20 cellular contexts compared by ENCODE assay signal in genomic region chr22:24483966-24484545, GRCh38. TPM values are rescaled to one million over a fixed set of nuclear protein-coding genes. Genes with fewer than 3 reads are reported as not detected.
DNase-seq lines count a peak whose midpoint lies in the region; ATAC-seq, FAIRE-seq and TF ChIP-seq lines count a peak whose summit lies in the region.
"Had no signal": no experiment of that assay in that cellular context is flagged by ENCODE, and none has a peak within 500 bp of the region (broad histone marks: within the 10 kb centered on the region; RNA-seq: fewer than 3 reads in every experiment).

No MANE protein-coding gene starts in this region.

- H3K27me3 Mint-ChIP-seq in activated T-cell treated with anti-CD3 and anti-CD28 coated beads, Interleukin-2, amount 50 U/mL, for 24 hours, result no peaks in the 10 kb centered on the region
- peaks cover 9% of the 10 kb centered on the region for H3K27me3 Mint-ChIP-seq in activated T-cell treated with anti-CD3 and anti-CD28 coated beads, Interleukin-2, amount 50 U/mL, for 72 hours (ENCODE audit: low read depth)

- no peak for FAIRE-seq in urothelium cell line (lab: Jason Lieb, UNC)
- FAIRE-seq: GM12878, GM18507 had no signal

- peaks cover 28% of the 10 kb centered on the region for H3K4me1 ChIP-seq in adipocyte (ENCODE audit: control insufficient read depth, insufficient read depth, low read length)
- peaks cover 0 to 4% of the 10 kb centered on the region in 2 donors for H3K4me1 ChIP-seq in breast epithelium

- H3K4me3 Mint-ChIP-seq in activated T-cell treated with anti-CD3 and anti-CD28 coated beads, Interleukin-2, amount 50 U/mL, for 24 hours, result no peak overlapping the region
- no peak overlapping the region for H3K4me3 Mint-ChIP-seq in activated T-cell treated with anti-CD3 and anti-CD28 coated beads, Interleukin-2, amount 50 U/mL, for 72 hours

- intact Hi-C loops in breast epithelium (cut with DNase I; ENCODE audit: low total_unique reads), result no loop called here

- H3K9me3 Mint-ChIP-seq in activated T-cell treated with anti-CD3 and anti-CD28 coated beads, Interleukin-2, amount 50 U/mL, for 24 hours, result no peaks in the 10 kb centered on the region
- H3K9me3 Mint-ChIP-seq in activated T-cell treated with anti-CD3 and anti-CD28 coated beads, Interleukin-2, amount 50 U/mL, for 72 hours, result no peaks in the 10 kb centered on the region

- H3K9ac ChIP-seq in adipocyte (ENCODE audit: low read length), result no peak overlapping the region

- H3K4me3 ChIP-seq in adipocyte (ENCODE audit: low read length) (no peak overlapping the region), fibroblast of the aortic adventitia (ENCODE audit: low read depth, low read length) (no peak overlapping the region), breast epithelium (no peak overlapping the region)
- H3K4me3 ChIP-seq: GM12878 had no signal

- ATAC-seq in activated T-cell treated with anti-CD3 and anti-CD28 coated beads, Interleukin-2, amount 50 U/mL, for 72 hours (replicated peaks in 1 of 2), result no peak
- ATAC-seq in GM21367 (IDR thresholded peaks at IDR 0.05; ENCODE audit: unreplicated experiment) (no peak), HG03135 (IDR thresholded peaks at IDR 0.05; ENCODE audit: unreplicated experiment) (no peak)
- ATAC-seq: GM12878, Right ventricle myocardium inferior had no signal

- DNase-seq in activated T-cell treated with anti-CD3 and anti-CD28 coated beads, Interleukin-2, amount 50 U/mL, for 24 hours, result no peak
- no peak for DNase-seq in activated T-cell treated with anti-CD3 and anti-CD28 coated beads, Interleukin-2, amount 50 U/mL, for 72 hours
- peak; percentile 33 for DNase-seq in adipocyte (ENCODE audit: low read depth)
- peak; percentile 64 for DNase-seq in fibroblast of the aortic adventitia (ENCODE audit: low read depth)
- DNase-seq in urothelium cell line (ENCODE audit: low spot score), result peak; percentile 31
- DNase-seq in breast epithelium (ENCODE audit: low spot score in 2 of 2), result no peak
- DNase-seq: 8988T, DMS53, HCEC 1CT, MV-4-11, NCI-H1417 treated with DMSO at 0.1 percent for 48 hours, NCI-H2029 treated with DMSO at 0.1 percent for 48 hours, NCI-H526 treated with DMSO at 0.1 percent for 48 hours had no signal

- H3K9me3 ChIP-seq in adipocyte (ENCODE audit: control insufficient read depth, low read length), result no peaks in the 10 kb centered on the region
- no peaks in the 10 kb centered on the region for H3K9me3 ChIP-seq in breast epithelium

- no peak for TF ChIP-seq POLR2A in breast epithelium (IDR thresholded peaks at IDR 0.05)

- H3K27me3 ChIP-seq in adipocyte (replicated peaks; ENCODE audit: control insufficient read depth, insufficient read depth, low read length) (no peaks in the 10 kb centered on the region), breast epithelium (no peaks in the 10 kb centered on the region)

- peak overlapping the region; percentile 8 for H3K27ac Mint-ChIP-seq in activated T-cell treated with anti-CD3 and anti-CD28 coated beads, Interleukin-2, amount 50 U/mL, for 24 hours
- no peak overlapping the region for H3K27ac Mint-ChIP-seq in activated T-cell treated with anti-CD3 and anti-CD28 coated beads, Interleukin-2, amount 50 U/mL, for 72 hours

- no peak for TF ChIP-seq CTCF in fibroblast of the aortic adventitia (IDR thresholded peaks at IDR 0.05; ENCODE audit: insufficient read depth, low read length)
- no peak for TF ChIP-seq CTCF in breast epithelium (IDR thresholded peaks at IDR 0.05)

- H3K4me1 Mint-ChIP-seq in activated T-cell treated with anti-CD3 and anti-CD28 coated beads, Interleukin-2, amount 50 U/mL, for 24 hours (ENCODE audit: low read depth), result peaks cover 30% of the 10 kb centered on the region
- H3K4me1 Mint-ChIP-seq in activated T-cell treated with anti-CD3 and anti-CD28 coated beads, Interleukin-2, amount 50 U/mL, for 72 hours (ENCODE audit: low read depth), result peaks cover 36% of the 10 kb centered on the region

- no peaks in the 10 kb centered on the region for H3K36me3 Mint-ChIP-seq in activated T-cell treated with anti-CD3 and anti-CD28 coated beads, Interleukin-2, amount 50 U/mL, for 24 hours (ENCODE audit: low read depth)
- no peaks in the 10 kb centered on the region for H3K36me3 Mint-ChIP-seq in activated T-cell treated with anti-CD3 and anti-CD28 coated beads, Interleukin-2, amount 50 U/mL, for 72 hours (ENCODE audit: insufficient read depth in 2 of 2)

- H3K36me3 ChIP-seq in adipocyte (ENCODE audit: control insufficient read depth, insufficient read depth, low read length, severe bottlenecking), result no peaks in the 10 kb centered on the region
- H3K36me3 ChIP-seq in breast epithelium, result no peaks in the 10 kb centered on the region

- no peak overlapping the region for H3K27ac ChIP-seq in breast epithelium
- H3K27ac ChIP-seq: C4-2B had no signal

RNA-seq across cellular contexts. Expression of gene UPB1, which starts 11.1 kb away (rescaled TPM):
- total RNA-seq in activated T-cell treated with anti-CD3 and anti-CD28 coated beads, Interleukin-2, amount 50 U/mL, for 72 hours, result 1 to 10 TPM in 1 of 2 donors, under 1 TPM in 1; 0.26 to 1.2 TPM
- total RNA-seq in fibroblast of the aortic adventitia (ENCODE audit: low replicate concordance) (0.90 TPM in 1 of 2 replicates, not detected in the other), breast epithelium (under 1 TPM; 0.16 to 0.44 (median 0.33) TPM)
- total RNA-seq: HT-29 had no signal

RNA-seq across cellular contexts. Expression of gene ADORA2A, which starts 56.7 kb away (rescaled TPM):
- total RNA-seq in activated T-cell treated with anti-CD3 and anti-CD28 coated beads, Interleukin-2, amount 50 U/mL, for 72 hours, result 10 to 100 TPM; 34.6 to 41.2 TPM
- total RNA-seq in fibroblast of the aortic adventitia (ENCODE audit: low replicate concordance) (0.45 and 0.74 TPM in 2 replicates), breast epithelium (1 to 10 TPM; 1.8 to 4.3 (median 3.4) TPM)

Comparison
In these comparisons a context has a peak if more than half of its experiments do, and no peak if none do; other contexts are left out.
1. DNase-seq: peak in adipocyte (single experiment), fibroblast of the aortic adventitia (single experiment) and urothelium cell line (single experiment); none in activated T-cell treated with anti-CD3 and anti-CD28 coated beads, Interleukin-2, amount 50 U/mL, for 24 hours (single experiment), activated T-cell treated with anti-CD3 and anti-CD28 coated beads, Interleukin-2, amount 50 U/mL, for 72 hours (0 of 2) and breast epithelium (0 of 2).
2. RNA of gene ADORA2A, which starts 56.7 kb away (total RNA-seq): 34.6 to 41.2 TPM in activated T-cell treated with anti-CD3 and anti-CD28 coated beads, Interleukin-2, amount 50 U/mL, for 72 hours; 1.8 to 4.3 TPM in breast epithelium and 0.45 to 0.74 TPM in fibroblast of the aortic adventitia; every median in the first group is over 4 times any median in the second.